Comparison of ENCODE assay signal across 1 cellular context in genomic region chr20:62905536-62906117, GRCh38.
TF ChIP-seq lines count a peak whose summit lies in the region.

No MANE protein-coding gene starts in this region.

TF ChIP-seq in HepG2, 621 proteins besides CTCF, POLR2A, EP300 and RAD21:
- TF ChIP-seq RBM22 (optimal IDR thresholded peaks at IDR 0.05; ENCODE audit: low read length) (peak; percentile 43), ONECUT2 (CRISPR knock-in tag; IDR thresholded peaks at IDR 0.05) (no peak), FIP1L1 (IDR thresholded peaks at IDR 0.05; ENCODE audit: borderline replicate concordance, insufficient read depth, low read depth, low read length) (no peak), SOX13 (IDR thresholded peaks at IDR 0.05) (no peak), SOX13 (CRISPR knock-in tag; conservative IDR thresholded peaks at IDR 0.05 in 1 of 2, IDR thresholded peaks at IDR 0.05 in 1 of 2) (no peak), ZNF556 (CRISPR knock-in tag; IDR thresholded peaks at IDR 0.05; ENCODE audit: borderline replicate concordance) (0 out of 2 replicates have a peak, but pooled peaks have one; percentile 11), NFIC (IDR thresholded peaks at IDR 0.05; ENCODE audit: low read length) (no peak), AGO2 (optimal IDR thresholded peaks at IDR 0.05; ENCODE audit: low read depth, low read length) (peak; percentile 70), ZFP91 (CRISPR knock-in tag; IDR thresholded peaks at IDR 0.05; ENCODE audit: borderline replicate concordance) (0 out of 2 replicates have a peak, but pooled peaks have one; percentile 5), ZNF674 (CRISPR knock-in tag; IDR thresholded peaks at IDR 0.05; ENCODE audit: low read depth) (no peak)
